Comparison of ENCODE assay signal across 21 cellular contexts in the genomic region with DNA sequence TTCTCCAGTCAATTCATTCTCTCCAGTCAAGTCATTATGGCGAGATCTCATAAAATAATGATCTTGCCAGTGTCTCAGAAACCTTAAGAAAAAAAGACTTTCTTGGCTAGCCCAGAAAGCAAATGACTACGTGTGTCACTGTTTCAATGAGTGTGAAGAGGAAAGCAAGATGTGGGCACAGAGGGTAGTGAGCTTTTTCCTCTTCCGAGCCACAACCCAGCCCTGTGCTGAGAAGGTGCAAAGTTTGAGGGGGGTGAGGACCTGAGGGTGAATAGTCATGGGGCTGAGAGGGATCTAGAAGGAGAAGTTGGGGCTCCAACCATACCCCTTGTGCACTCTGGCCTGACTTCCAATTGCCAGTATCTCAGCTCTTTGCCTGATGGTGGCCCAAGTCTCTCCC.
"Had no signal": no experiment of that assay in that cellular context is flagged by ENCODE, and none has a peak within 500 bp of the region (broad histone marks: within the 10 kb centered on the region; RNA-seq: fewer than 3 reads in every experiment).

No MANE protein-coding gene starts in this region.

- H3K4me1 ChIP-seq: colonic mucosa had no signal

- H3K36me3 ChIP-seq: brain microvascular endothelial cell, colonic mucosa, gastroesophageal sphincter, heart left ventricle, neutrophil, pancreas had no signal

- H3K9me3 ChIP-seq: colonic mucosa, gastroesophageal sphincter, heart left ventricle, neutrophil, pancreas had no signal

- H3K9me3 Mint-ChIP-seq: activated CD4-positive, alpha-beta memory T cell treated with anti-CD3 and anti-CD28 coated beads, Interleukin-2, amount 10 ng/mL, durations not matched to agents 7 days and 5 days had no signal

- H3K36me3 Mint-ChIP-seq: activated naive CD8-positive, alpha-beta T cell had no signal

- DNase-seq: activated CD4-positive, alpha-beta memory T cell treated with anti-CD3 and anti-CD28 coated beads, Interleukin-2, amount 10 ng/mL, durations not matched to agents 7 days and 5 days; activated CD4-positive, alpha-beta T cell treated with anti-CD3 and anti-CD28 coated beads for 48 hours; activated CD4-positive, CD25-positive, alpha-beta regulatory T cell; activated CD8-positive, alpha-beta memory T cell treated with anti-CD3 and anti-CD28 coated beads, Interleukin-2, amount 50 U/mL, for 4 hours; activated effector memory CD4-positive, alpha-beta T cell treated with Interleukin-2 at 50 U/mL for 16 hours; activated T-cell treated with anti-CD3 and anti-CD28 coated beads, Interleukin-2, amount 50 U/mL, for 48 hours; brain microvascular endothelial cell; central memory CD4-positive, alpha-beta T cell; heart left ventricle; left ventricle myocardium superior; naive B cell; pancreas; stimulated activated CD4-positive, alpha-beta T cell treated with anti-CD3 and anti-CD28 coated beads, Interleukin-4, amount 100 ng/mL, for 1 hour; T1000 had no signal

- H3K27ac ChIP-seq: brain microvascular endothelial cell, gastroesophageal sphincter, neutrophil, pancreas had no signal

- H3K27ac Mint-ChIP-seq: activated CD4-positive, alpha-beta memory T cell treated with anti-CD3 and anti-CD28 coated beads, Interleukin-2, amount 10 ng/mL, durations not matched to agents 7 days and 5 days; activated naive CD8-positive, alpha-beta T cell; type B pancreatic cell had no signal

- H3K4me3 Mint-ChIP-seq: activated CD4-positive, alpha-beta memory T cell treated with anti-CD3 and anti-CD28 coated beads, Interleukin-2, amount 10 ng/mL, durations not matched to agents 7 days and 5 days; activated naive CD8-positive, alpha-beta T cell; naive B cell; type B pancreatic cell had no signal

- H3K4me3 ChIP-seq: colonic mucosa, gastroesophageal sphincter, heart left ventricle, pancreas, smooth muscle cell had no signal

- H3K27me3 Mint-ChIP-seq: activated CD4-positive, alpha-beta memory T cell treated with anti-CD3 and anti-CD28 coated beads, Interleukin-2, amount 10 ng/mL, durations not matched to agents 7 days and 5 days; activated naive CD8-positive, alpha-beta T cell; type B pancreatic cell had no signal

- ATAC-seq: esophagus mucosa, gastroesophageal sphincter, heart left ventricle, left ventricle myocardium superior, pancreas had no signal

- H3K27me3 ChIP-seq: brain microvascular endothelial cell, colonic mucosa, gastroesophageal sphincter, neutrophil had no signal
